Comparison of ENCODE assay signal across 18 cellular contexts in genomic region chr2:144490017-144490416, GRCh38. TPM values are rescaled to one million over a fixed set of nuclear protein-coding genes. Genes with fewer than 3 reads are reported as not detected.
DNase-seq lines count a peak whose midpoint lies in the region; ATAC-seq, FAIRE-seq and TF ChIP-seq lines count a peak whose summit lies in the region.
"Had no signal": no experiment of that assay in that cellular context is flagged by ENCODE, and none has a peak within 500 bp of the region (broad histone marks: within the 10 kb centered on the region; RNA-seq: fewer than 3 reads in every experiment).

No MANE protein-coding gene starts in this region.

- no peaks in the 10 kb centered on the region for H3K27me3 ChIP-seq in K562 (ENCODE audit: control insufficient read depth in 2 of 2, insufficient read depth in 2 of 2, low read length in 2 of 2)
- H3K27me3 ChIP-seq: BE2C had no signal

- peaks cover 63% of the 10 kb centered on the region for H3K4me1 Mint-ChIP-seq in stimulated activated effector memory CD8-positive, alpha-beta T cell treated with anti-CD3 and anti-CD28 coated beads, Interleukin-12 subunit alpha, Interleukin-12 subunit beta, amount 100 ng/mL, for 72 hours

- BruUV-seq in K562 (replicated peaks; lab: Mats Ljungman, UMichigan), result no TSS peak

- ATAC-seq in GM21717 (IDR thresholded peaks at IDR 0.05; ENCODE audit: unreplicated experiment) (peak; percentile 61), K562 (peak; percentile 11; the same call in 1 of the 3 replicates)
- ATAC-seq in stimulated activated effector memory CD8-positive, alpha-beta T cell treated with anti-CD3 and anti-CD28 coated beads, Interleukin-12 subunit alpha, Interleukin-12 subunit beta, amount 100 ng/mL, for 72 hours, result peak; percentile 97
- ATAC-seq: left colon, right cardiac atrium had no signal

- H3K9ac ChIP-seq in K562 (ENCODE audit: insufficient read depth in 1 of 2, low read depth in 2 of 2, low read length in 2 of 2), result no peak overlapping the region

- POLR2A ChIA-PET in K562 (lab: Yijun Ruan, JAX), result interaction anchor here (3.7 kb wide), 1 partner anchor 13 kb away, joined by 27 read pairs; no protein-coding TSS in a partner anchor
- POLR2A ChIA-PET in RWPE1 (lab: Yijun Ruan, JAX; ENCODE audit: low non-redundant PET), result no interaction called here

- TF ChIP-seq CTCF in GM12865 (IDR thresholded peaks at IDR 0.05; ENCODE audit: insufficient read depth, low read depth, low read length, missing control alignments) (no peak), K562 (IDR thresholded peaks at IDR 0.05 in 2 of 3, conservative IDR thresholded peaks at IDR 0.05 in 1 of 3; ENCODE audit: insufficient read depth in 2 of 3, low read depth in 1 of 3, low read length in 3 of 3) (no peak), RWPE1 (conservative IDR thresholded peaks at IDR 0.05; ENCODE audit: low read depth) (no peak)

- in situ Hi-C loops in K562 (cut with MboI) (no loop called here), KBM-7 (cut with MboI; ENCODE audit: low pct_unique_long_range_greater_than_20kb, low sequenced_read_pairs) (no loop called here)

- no peak for FAIRE-seq in K562 (lab: Jason Lieb, UNC)

- H3K4me1 ChIP-seq in K562 (replicated peaks in 1 of 2; ENCODE audit: control insufficient read depth in 2 of 2, insufficient read depth in 2 of 2, low read length in 2 of 2), result peaks cover 4 to 17% of the 10 kb centered on the region in 2 experiments; a peak in 4 of 5 replicates
- H3K4me1 ChIP-seq: BE2C had no signal

- no peaks in the 10 kb centered on the region for H3K9me1 ChIP-seq in K562 (ENCODE audit: control insufficient read depth, insufficient read depth, low read length)

- peaks cover 93% of the 10 kb centered on the region for H3K36me3 ChIP-seq in K562 (ENCODE audit: control insufficient read depth, insufficient read depth, low read length)
- H3K36me3 ChIP-seq: BE2C, thoracic aorta had no signal

- intact Hi-C loops in K562 (cut with micrococcal nuclease), result no loop called here

- peaks cover 22% of the 10 kb centered on the region; the same call in 1 of the 2 replicates for H4K20me1 ChIP-seq in K562 (replicated peaks; ENCODE audit: control insufficient read depth, insufficient read depth, low read length)

- peak overlapping the region; percentile 67 for H3K27ac Mint-ChIP-seq in stimulated activated effector memory CD8-positive, alpha-beta T cell treated with anti-CD3 and anti-CD28 coated beads, Interleukin-12 subunit alpha, Interleukin-12 subunit beta, amount 100 ng/mL, for 72 hours
- H3K27ac Mint-ChIP-seq: endodermal cell had no signal

- TF ChIP-seq RAD21 in K562 (CRISPR knock-in tag; conservative IDR thresholded peaks at IDR 0.05 in 1 of 2, IDR thresholded peaks at IDR 0.05 in 1 of 2), result no peak

- H3K9me3 ChIP-seq in K562 (replicated peaks; ENCODE audit: control insufficient read depth, insufficient read depth, low read depth, low read length), result no peaks in the 10 kb centered on the region
- H3K9me3 ChIP-seq: BE2C, thoracic aorta had no signal

- H2AFZ ChIP-seq in K562 (ENCODE audit: low read depth, low read length), result no peak overlapping the region

- peaks cover 89% of the 10 kb centered on the region for H3K36me3 Mint-ChIP-seq in stimulated activated effector memory CD8-positive, alpha-beta T cell treated with anti-CD3 and anti-CD28 coated beads, Interleukin-12 subunit alpha, Interleukin-12 subunit beta, amount 100 ng/mL, for 72 hours

- H3K4me3 ChIP-seq in GM12865 (ENCODE audit: low read depth, low read length) (no peak overlapping the region), K562 (no peak overlapping the region)
- H3K4me3 ChIP-seq: thoracic aorta had no signal

- peak; percentile 8 for DNase-seq in GM12865 (ENCODE audit: low read depth)
- no peak for DNase-seq in K562 (ENCODE audit: extremely low read depth in 1 of 4, low spot score in 3 of 4)
- no peak for DNase-seq in stimulated activated effector memory CD8-positive, alpha-beta T cell treated with anti-CD3 and anti-CD28 coated beads, Interleukin-12 subunit alpha, Interleukin-12 subunit beta, amount 100 ng/mL, for 72 hours (ENCODE audit: low spot score in 2 of 2)
- DNase-seq in KBM-7, result no peak
- DNase-seq in UCSD-AML1 (lab: John Stamatoyannopoulos, UW; ENCODE audit: unreplicated experiment), result no peak
- no peak for DNase-seq in RWPE1 (ENCODE audit: low spot score)
- DNase-seq: anterior cingulate cortex, BE2C, cerebellar nuclear complex, endodermal cell, Karpas-422, left colon, NCI-H1436 treated with DMSO at 0.1 percent for 48 hours, NCI-H82, right cardiac atrium, T-helper 9 cell had no signal

- H3K27ac ChIP-seq in K562 (ENCODE audit: extremely low read depth, low read depth, low read length) (no peak overlapping the region), RWPE1 (no peak overlapping the region)
- H3K27ac ChIP-seq: thoracic aorta had no signal

- H3K79me2 ChIP-seq in K562 (ENCODE audit: control insufficient read depth, insufficient read depth, low read length), result peaks cover 98% of the 10 kb centered on the region

- no peaks in the 10 kb centered on the region for H3K9me3 Mint-ChIP-seq in stimulated activated effector memory CD8-positive, alpha-beta T cell treated with anti-CD3 and anti-CD28 coated beads, Interleukin-12 subunit alpha, Interleukin-12 subunit beta, amount 100 ng/mL, for 72 hours
- H3K9me3 Mint-ChIP-seq: endodermal cell had no signal

- H3K4me2 ChIP-seq in K562 (ENCODE audit: insufficient read depth, low read length), result no peak overlapping the region

- no peak; the same call in 1 of the 2 replicates for TF ChIP-seq POLR2A in K562 (conservative IDR thresholded peaks at IDR 0.05)

- peak overlapping the region; percentile 57 for H3K4me3 Mint-ChIP-seq in stimulated activated effector memory CD8-positive, alpha-beta T cell treated with anti-CD3 and anti-CD28 coated beads, Interleukin-12 subunit alpha, Interleukin-12 subunit beta, amount 100 ng/mL, for 72 hours
- H3K4me3 Mint-ChIP-seq: endodermal cell had no signal

- TF ChIP-seq EP300 in K562 (IDR thresholded peaks at IDR 0.05; ENCODE audit: low read length), result no peak

- CTCF ChIA-PET in K562 (lab: Yijun Ruan, JAX; ENCODE audit: low intra/inter-chr PET ratio) (no interaction called here), RWPE1 (lab: Yijun Ruan, JAX) (interaction anchor here (0.6 kb wide), 1 partner anchor 12 kb away, joined by 3 read pairs; no protein-coding TSS in a partner anchor)

TF ChIP-seq in K562, 482 proteins besides CTCF, POLR2A, EP300 and RAD21 (continues in another document):
- TF ChIP-seq NFXL1 (CRISPR knock-in tag; IDR thresholded peaks at IDR 0.05) (no peak), ZNF507 (tag; conservative IDR thresholded peaks at IDR 0.05) (no peak), RAD51 (IDR thresholded peaks at IDR 0.05; ENCODE audit: borderline replicate concordance, low read depth) (no peak), DEAF1 (CRISPR knock-in tag; IDR thresholded peaks at IDR 0.05) (no peak), ZBTB33 (CRISPR knock-in tag; IDR thresholded peaks at IDR 0.05) (no peak), PHB2 (IDR thresholded peaks at IDR 0.05; ENCODE audit: low read depth) (no peak)

RNA-seq across cellular contexts. Expression of gene ZEB2, which starts 29.9 kb away (rescaled TPM):
- total RNA-seq in K562 (2011; cell fraction: chromatin; rRNA removed; ENCODE audit: low replicate concordance), result 342 and 614 TPM in 2 replicates
- total RNA-seq in K562 (2011; cell fraction: nucleolus; rRNA removed), result 113 and 153 TPM in 2 replicates
- 327 and 692 TPM in 2 replicates for total RNA-seq in K562 (2011; cell fraction: nucleoplasm; rRNA removed)
- total RNA-seq in K562 (2014; rRNA removed), result 65.0 and 72.3 TPM in 2 replicates
- 87.9 and 96.2 TPM in 2 replicates for total RNA-seq in K562 (2014; rRNA removed; fragmentation: Illumina TruSeq; extraction: Trizol)
- total RNA-seq in K562 (2015; rRNA removed; fragmentation: Illumina TruSeq; extraction: Trizol), result 82.2 and 85.8 TPM in 2 replicates
- 101 and 113 TPM in 2 replicates for total RNA-seq in K562 (2021)
- polyA plus RNA-seq in K562 (2011; rRNA removed), result 66.9 and 73.3 TPM in 2 replicates
- polyA plus RNA-seq in K562 (2011; cell fraction: cytosol; rRNA removed), result 37.5 and 39.9 TPM in 2 replicates
- 143 and 148 TPM in 2 replicates for polyA plus RNA-seq in K562 (2011; cell fraction: nucleus; rRNA removed)
- 33.6 and 40.1 TPM in 2 replicates for polyA plus RNA-seq in K562 (2012)
- polyA plus RNA-seq in K562 (2014; fragmentation: Illumina TruSeq; extraction: Trizol), result 52.2 and 57.2 TPM in 2 replicates
- 10 to 100 TPM; 15.1 to 30.1 TPM for polyA plus RNA-seq in K562 (2014; fragmentation: Nextera tagmentation; extraction: Ambion mirVana)
- polyA plus RNA-seq in K562 (2014; rRNA removed), result 46.5 and 50.2 TPM in 2 replicates
- polyA minus RNA-seq in K562 (2011; rRNA and poly(A)+ RNA removed), result 369 and 399 TPM in 2 replicates
- 41.4 and 51.2 TPM in 2 replicates for polyA minus RNA-seq in K562 (2011; cell fraction: cytosol; rRNA and poly(A)+ RNA removed)
- 431 and 576 TPM in 2 replicates for polyA minus RNA-seq in K562 (2011; cell fraction: nucleus; rRNA and poly(A)+ RNA removed)

Comparison
In these comparisons a context has a peak if more than half of its experiments do, and no peak if none do; other contexts are left out.
1. ATAC-seq: peak in every context shown above with its lines; median percentile 97 in stimulated activated effector memory CD8-positive, alpha-beta T cell treated with anti-CD3 and anti-CD28 coated beads, Interleukin-12 subunit alpha, Interleukin-12 subunit beta, amount 100 ng/mL, for 72 hours; 61 in GM21717; 11 in K562.